In the genomic region with DNA sequence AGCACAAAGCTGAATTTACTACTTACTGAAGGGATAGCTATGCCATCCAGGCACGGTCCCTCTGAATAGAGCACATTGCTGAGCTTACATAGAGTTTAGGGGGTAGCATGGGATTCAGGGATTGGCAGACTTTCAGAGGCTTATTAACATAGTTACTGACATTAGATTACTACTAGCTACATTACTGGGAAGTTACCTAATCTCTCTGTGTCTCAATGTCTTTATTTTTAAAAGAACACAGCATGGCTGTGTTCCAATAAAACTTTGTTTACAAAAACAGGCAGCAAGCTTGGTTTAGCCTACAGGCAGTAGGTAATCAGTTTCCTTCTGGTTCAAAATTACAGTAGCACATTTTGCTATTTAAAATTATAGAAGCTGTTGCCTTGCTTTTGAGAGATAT, we compare ENCODE assay signal across 18 cellular contexts. TPM values are rescaled to one million over a fixed set of nuclear protein-coding genes. Genes with fewer than 3 reads are reported as not detected.
DNase-seq lines count a peak whose midpoint lies in the region; ATAC-seq, FAIRE-seq and TF ChIP-seq lines count a peak whose summit lies in the region.
"Had no signal": no experiment of that assay in that cellular context is flagged by ENCODE, and none has a peak within 500 bp of the region (broad histone marks: within the 10 kb centered on the region; RNA-seq: fewer than 3 reads in every experiment).

No MANE protein-coding gene starts in this region.

- TF ChIP-seq POLR2A in heart left ventricle (IDR thresholded peaks at IDR 0.05) (no peak), K562 (conservative IDR thresholded peaks at IDR 0.05) (no peak)

- no peak overlapping the region for H3K4me3 ChIP-seq in heart left ventricle
- H3K4me3 ChIP-seq in K562 = no peak overlapping the region
- H3K4me3 ChIP-seq: cardiac muscle cell, PC-9 had no signal

- in situ Hi-C loops in K562 (cut with MboI) = no loop called here

- 35 to 52% (median 42%) methylated on average over 1 of the region's 1 CpG for WGBS in heart left ventricle, 4 donors
- 81% methylated on average over 1 of the region's 1 CpG for WGBS in K562 (ENCODE audit: insufficient coverage, low coverage, missing lambda C conversion rate)

- 0 out of 2 replicates have a peak, but pooled peaks cover 2% of the 10 kb centered on the region for H4K20me1 ChIP-seq in K562 (replicated peaks; ENCODE audit: control insufficient read depth, insufficient read depth, low read length)

- TF ChIP-seq EP300 in K562 (IDR thresholded peaks at IDR 0.05; ENCODE audit: low read length) = no peak

- no peak overlapping the region for H3K9ac ChIP-seq in K562 (ENCODE audit: insufficient read depth in 1 of 2, low read depth in 2 of 2, low read length in 2 of 2)

- FAIRE-seq in K562 (lab: Jason Lieb, UNC) = no peak
- FAIRE-seq: small intestine had no signal

- H3K9me1 ChIP-seq in K562 (ENCODE audit: control insufficient read depth, insufficient read depth, low read length) = no peaks in the 10 kb centered on the region

- TF ChIP-seq CTCF in heart left ventricle (IDR thresholded peaks at IDR 0.05) (no peak), K562 (IDR thresholded peaks at IDR 0.05 in 2 of 3, conservative IDR thresholded peaks at IDR 0.05 in 1 of 3; ENCODE audit: insufficient read depth in 2 of 3, low read depth in 1 of 3, low read length in 3 of 3) (no peak)

- H3K4me1 ChIP-seq in heart left ventricle = peaks cover 3 to 46% (median 22%) of the 10 kb centered on the region in 12 donors
- H3K4me1 ChIP-seq in K562 (replicated peaks in 1 of 2; ENCODE audit: control insufficient read depth in 2 of 2, insufficient read depth in 2 of 2, low read length in 2 of 2) = peaks cover 8 to 24% of the 10 kb centered on the region in 2 experiments

- H3K36me3 ChIP-seq in heart left ventricle (no peaks in the 10 kb centered on the region), K562 (ENCODE audit: control insufficient read depth, insufficient read depth, low read length) (no peaks in the 10 kb centered on the region)
- H3K36me3 ChIP-seq: cardiac muscle cell had no signal

- 0 out of 2 replicates have a peak overlapping the region, but pooled peaks have one; percentile 5 for H2AFZ ChIP-seq in K562 (ENCODE audit: low read depth, low read length)
- H2AFZ ChIP-seq: PC-9 had no signal

- TF ChIP-seq RAD21 in K562 (CRISPR knock-in tag; conservative IDR thresholded peaks at IDR 0.05 in 1 of 2, IDR thresholded peaks at IDR 0.05 in 1 of 2) = no peak

- POLR2A ChIA-PET in K562 (lab: Yijun Ruan, JAX) = interaction anchor here (0.6 to 0.7 kb wide), 2 partner anchors 293 to 340 kb away, joined by 4 read pairs; no protein-coding TSS in a partner anchor

- CTCF ChIA-PET in K562 (lab: Yijun Ruan, JAX; ENCODE audit: low intra/inter-chr PET ratio) = no interaction called here

- intact Hi-C loops in heart left ventricle (cut with DNase I) = no loop called here
- intact Hi-C loops in left cardiac atrium (cut with DNase I) = no loop called here
- intact Hi-C loops in K562 (cut with micrococcal nuclease) = no loop called here

- peaks cover 94% of the 10 kb centered on the region for H3K79me2 ChIP-seq in K562 (ENCODE audit: control insufficient read depth, insufficient read depth, low read length)

- H3K9me3 ChIP-seq in heart left ventricle (no peaks in the 10 kb centered on the region), K562 (replicated peaks; ENCODE audit: control insufficient read depth, insufficient read depth, low read depth, low read length) (no peaks in the 10 kb centered on the region)

- DNase-seq in heart left ventricle (no peak), left cardiac atrium (no peak), K562 (ENCODE audit: extremely low read depth in 1 of 4, low spot score in 3 of 4) (no peak), left lobe of liver (ENCODE audit: low spot score) (no peak), GM03348 (ENCODE audit: low spot score) (no peak), NCI-H2227 treated with DMSO at 0.1 percent for 48 hours (lab: John Stamatoyannopoulos, UW) (no peak), DMS53 (lab: John Stamatoyannopoulos, UW) (no peak)
- DNase-seq: activated CD4-positive, alpha-beta memory T cell treated with anti-CD3 and anti-CD28 coated beads, Interleukin-2, amount 10 ng/mL, durations not matched to agents 7 days and 5 days; activated T-cell treated with anti-CD3 and anti-CD28 coated beads, Interleukin-2, amount 50 U/mL, for 48 hours; Calu3; effector memory CD4-positive, alpha-beta T cell; foreskin melanocyte; NCI-H146; PC-9; small intestine; stimulated activated naive B cell treated with anti-CD40 and anti-IgM and Interleukin-4, amounts not matched to agents 10 μg/mL and 1 μg/mL and 100 μg/mL, for 72 hours had no signal

- ATAC-seq in heart left ventricle (peak; percentile 24 to 59 (median 43)), left cardiac atrium (no peak), K562 (peak; percentile 21), left lobe of liver (peak; percentile 80), GM19324 (IDR thresholded peaks at IDR 0.05; ENCODE audit: low FRiP score, unreplicated experiment) (no peak)
- ATAC-seq: stimulated activated naive B cell treated with anti-CD40 and anti-IgM and Interleukin-4, amounts not matched to agents 10 μg/mL and 1 μg/mL and 100 μg/mL, for 72 hours had no signal

- H3K27me3 ChIP-seq in heart left ventricle = no peaks in the 10 kb centered on the region
- H3K27me3 ChIP-seq in K562 (ENCODE audit: control insufficient read depth in 2 of 2, insufficient read depth in 2 of 2, low read length in 2 of 2) = no peaks in the 10 kb centered on the region
- H3K27me3 ChIP-seq: cardiac muscle cell had no signal

- no peak overlapping the region for H3K4me2 ChIP-seq in K562 (ENCODE audit: insufficient read depth, low read length)
- H3K4me2 ChIP-seq: PC-9 had no signal

- BruUV-seq in K562 (replicated peaks; lab: Mats Ljungman, UMichigan) = no TSS peak

- H3K27ac ChIP-seq in heart left ventricle (peak overlapping the region in 2 of 12 donors; percentile 11 to 63), K562 (ENCODE audit: extremely low read depth, low read depth, low read length) (peak overlapping the region; percentile 45; the same call in 1 of the 3 replicates)
- H3K27ac ChIP-seq: cardiac muscle cell, PC-9 had no signal

TF ChIP-seq in K562, 482 proteins besides CTCF, POLR2A, EP300 and RAD21 (continues in another document):
- TF ChIP-seq HMBOX1 (IDR thresholded peaks at IDR 0.05) (peak; percentile 48; the same call in 1 of the 2 replicates), TBL1XR1 (IDR thresholded peaks at IDR 0.05; ENCODE audit: low read length in 2 of 2) (no peak)

RNA-seq across cellular contexts. Expression of gene KLHL8, which starts 7.0 kb away (rescaled TPM):
- 10 to 100 TPM in 6 of 9 donors, 1 to 10 TPM in 3; 5.6 to 14.7 (median 10.6) TPM for total RNA-seq in heart left ventricle
- polyA plus RNA-seq in heart left ventricle = 1 to 10 TPM; 2.9 to 4.6 TPM
- total RNA-seq in left cardiac atrium = 10 to 100 TPM; 10.6 to 11.8 TPM
- total RNA-seq in K562 (2011; cell fraction: chromatin; rRNA removed; ENCODE audit: low replicate concordance) = 12.2 and 27.8 TPM in 2 replicates
- 8.3 TPM in 2 replicates for total RNA-seq in K562 (2011; cell fraction: nucleolus; rRNA removed)
- 12.0 and 23.4 TPM in 2 replicates for total RNA-seq in K562 (2011; cell fraction: nucleoplasm; rRNA removed)
- 9.7 and 15.0 TPM in 2 replicates for total RNA-seq in K562 (2014; rRNA removed)
- 25.3 and 29.2 TPM in 2 replicates for total RNA-seq in K562 (2014; rRNA removed; fragmentation: Illumina TruSeq; extraction: Trizol)
- 21.8 and 23.0 TPM in 2 replicates for total RNA-seq in K562 (2015; rRNA removed; fragmentation: Illumina TruSeq; extraction: Trizol)
- total RNA-seq in K562 (2021) = 16.8 and 18.2 TPM in 2 replicates
- 10.6 and 15.7 TPM in 2 replicates for polyA plus RNA-seq in K562 (2011; rRNA removed)
- polyA plus RNA-seq in K562 (2011; cell fraction: cytosol; rRNA removed) = 3.0 and 8.9 TPM in 2 replicates
- 3.3 and 3.6 TPM in 2 replicates for polyA plus RNA-seq in K562 (2011; cell fraction: nucleus; rRNA removed)
- 8.6 and 16.8 TPM in 2 replicates for polyA plus RNA-seq in K562 (2012)
- polyA plus RNA-seq in K562 (2014; fragmentation: Illumina TruSeq; extraction: Trizol) = 18.7 and 20.4 TPM in 2 replicates
- 10 to 100 TPM in 1 of 2 experiments, 1 to 10 TPM in 1; 8.7 to 10.5 TPM for polyA plus RNA-seq in K562 (2014; fragmentation: Nextera tagmentation; extraction: Ambion mirVana)
- polyA plus RNA-seq in K562 (2014; rRNA removed) = 13.0 and 13.2 TPM in 2 replicates
- polyA minus RNA-seq in K562 (2011; rRNA and poly(A)+ RNA removed) = 90.7 and 108 TPM in 2 replicates
- polyA minus RNA-seq in K562 (2011; cell fraction: cytosol; rRNA and poly(A)+ RNA removed) = 18.0 and 24.5 TPM in 2 replicates
- 12.4 and 17.0 TPM in 2 replicates for polyA minus RNA-seq in K562 (2011; cell fraction: nucleus; rRNA and poly(A)+ RNA removed)
- total RNA-seq in left lobe of liver = 8.4 TPM

Comparison
In these comparisons a context has a peak if more than half of its experiments do, and no peak if none do; other contexts are left out.
1. ATAC-seq: peak in heart left ventricle (4 of 4), K562 (single experiment) and left lobe of liver (single experiment); none in left cardiac atrium (0 of 2) and GM19324 (single experiment).